In the genomic region with DNA sequence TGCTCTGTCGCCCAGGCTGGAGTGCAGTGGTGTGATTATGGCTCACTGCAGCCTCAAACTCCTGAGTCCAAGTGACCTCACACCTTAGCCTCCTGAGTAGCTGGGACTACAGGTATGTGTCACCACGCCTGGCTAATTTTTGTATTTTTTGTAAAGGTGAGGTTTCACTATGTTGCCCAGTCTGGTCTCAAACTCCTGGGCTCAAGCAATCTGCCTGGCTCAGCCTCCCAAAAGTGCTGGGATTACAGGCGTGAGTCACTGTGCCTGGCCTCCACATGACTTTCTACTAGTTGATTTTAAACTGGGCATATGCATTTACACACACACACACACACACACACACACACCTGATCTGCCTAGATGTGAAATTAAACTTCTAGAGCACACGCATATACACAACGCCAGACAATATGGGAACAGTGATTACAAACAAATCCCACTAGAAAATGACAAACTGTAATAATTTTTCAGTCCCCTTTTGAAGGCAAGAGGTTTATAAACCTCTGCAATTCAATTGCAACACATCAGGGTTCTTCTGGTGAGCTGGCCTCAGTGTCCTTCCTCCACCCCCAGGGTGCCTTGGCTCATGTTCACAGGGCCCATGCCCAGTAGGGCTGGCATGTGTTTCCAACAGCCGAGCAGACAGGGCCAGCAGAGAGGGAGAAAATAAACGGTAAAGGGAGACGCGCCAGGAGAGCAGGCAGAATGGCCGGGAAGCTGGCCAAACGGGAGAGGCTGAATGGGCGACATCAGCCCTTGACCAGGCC, we compare ENCODE assay signal across 9 cellular contexts. TPM values are rescaled to one million over a fixed set of nuclear protein-coding genes. Genes with fewer than 3 reads are reported as not detected.
A peak's percentile ranks its signal among the peaks of the same experiment; 100 is the strongest.
DNase-seq lines count a peak whose midpoint lies in the region; ATAC-seq and TF ChIP-seq lines count a peak whose summit lies in the region.
"Had no signal": no experiment of that assay in that cellular context is flagged by ENCODE, and none has a peak within 500 bp of the region (broad histone marks: within the 10 kb centered on the region; RNA-seq: fewer than 3 reads in every experiment).

No MANE protein-coding gene starts in this region.

- no peaks in the 10 kb centered on the region for H3K9me3 ChIP-seq in breast epithelium

- no peaks in the 10 kb centered on the region for H3K4me1 ChIP-seq in breast epithelium

- H3K27ac ChIP-seq in breast epithelium (peak overlapping the region; percentile 81 to 86), substantia nigra (ENCODE audit: low read depth, low read length, poor library complexity, severe bottlenecking) (no peak overlapping the region)

- peak in 2 of 3 donors; percentile 10 to 25 for TF ChIP-seq CTCF in breast epithelium (IDR thresholded peaks at IDR 0.05)

- H3K4me3 ChIP-seq in breast epithelium: no peak overlapping the region

- no peaks in the 10 kb centered on the region for H3K36me3 ChIP-seq in breast epithelium

- DNase-seq in HT1080 (ENCODE audit: low read depth) (peak; percentile 75), breast epithelium (ENCODE audit: low spot score in 2 of 2) (peak; percentile 87 to 94), left colon (peak; percentile 57 to 82), substantia nigra (lab: John Stamatoyannopoulos, UW) (peak in 47 of 49 donors; percentile 2 to 87 (median 64)), NCI-H774 (lab: John Stamatoyannopoulos, UW) (no peak), GM19238 (ENCODE audit: insufficient read length, low spot score) (no peak)
- DNase-seq in effector CD8-positive, alpha-beta T cell (lab: John Stamatoyannopoulos, UW): no peak
- DNase-seq: stimulated activated naive B cell treated with anti-CD40 and anti-IgM and Interleukin-4, amounts not matched to agents 10 μg/mL and 1 μg/mL and 100 μg/mL, for 72 hours had no signal

- intact Hi-C loops in breast epithelium (cut with DNase I; ENCODE audit: low total_unique reads) (no loop called here), left colon (cut with DNase I, micrococcal nuclease) (no loop called here)

- no peak for TF ChIP-seq POLR2A in breast epithelium (IDR thresholded peaks at IDR 0.05)

- ATAC-seq in left colon (peak; percentile 26), GM21381 (IDR thresholded peaks at IDR 0.05; ENCODE audit: unreplicated experiment) (no peak)
- ATAC-seq: stimulated activated naive B cell treated with anti-CD40 and anti-IgM and Interleukin-4, amounts not matched to agents 10 μg/mL and 1 μg/mL and 100 μg/mL, for 72 hours had no signal

- H3K27me3 ChIP-seq in breast epithelium: no peaks in the 10 kb centered on the region

RNA-seq across cellular contexts. Expression of gene PARD6B, which starts 31.2 kb away (rescaled TPM):
- total RNA-seq in HT1080 (2014; rRNA removed; shearing (Covaris generic)): 2.1 and 3.1 TPM in 2 replicates
- polyA plus RNA-seq in HT1080 (2015; cell fraction: cytosol; rRNA removed): 1.3 and 1.6 TPM in 2 replicates
- polyA plus RNA-seq in HT1080 (2015; cell fraction: nucleus; rRNA removed): 2.1 and 2.3 TPM in 2 replicates
- total RNA-seq in breast epithelium (10 to 100 TPM in 2 of 3 donors, 1 to 10 TPM in 1; 1.4 to 30.6 (median 13.4) TPM), left colon (10 to 100 TPM; 19.8 to 38.4 TPM)

RNA-seq across cellular contexts. Expression of gene BCAS4, which starts 32.2 kb away (rescaled TPM):
- 24.6 and 27.1 TPM in 2 replicates for total RNA-seq in HT1080 (2014; rRNA removed; shearing (Covaris generic))
- 8.6 and 9.6 TPM in 2 replicates for polyA plus RNA-seq in HT1080 (2015; cell fraction: cytosol; rRNA removed)
- polyA plus RNA-seq in HT1080 (2015; cell fraction: nucleus; rRNA removed): 2.8 and 4.4 TPM in 2 replicates
- total RNA-seq in breast epithelium: 10 to 100 TPM in 2 of 3 donors, 1 to 10 TPM in 1; 6.6 to 22.2 (median 10.5) TPM
- total RNA-seq in left colon: 1 to 10 TPM in 1 of 2 donors, under 1 TPM in 1; 0.85 to 2.8 TPM

Comparison
In these comparisons a context has a peak if more than half of its experiments do, and no peak if none do; other contexts are left out.
1. DNase-seq: peak in HT1080 (single experiment), breast epithelium (2 of 2), left colon (2 of 2) and substantia nigra (47 of 49); none in NCI-H774 (single experiment), effector CD8-positive, alpha-beta T cell (single experiment) and GM19238 (single experiment).